10 cellular contexts compared by ENCODE assay signal in genomic region chr6:20205722-20206154, GRCh38. TPM values are rescaled to one million over a fixed set of nuclear protein-coding genes. Genes with fewer than 3 reads are reported as not detected.
DNase-seq lines count a peak whose midpoint lies in the region; ATAC-seq and TF ChIP-seq lines count a peak whose summit lies in the region.
"Had no signal": no experiment of that assay in that cellular context is flagged by ENCODE, and none has a peak within 500 bp of the region (broad histone marks: within the 10 kb centered on the region; RNA-seq: fewer than 3 reads in every experiment).

No MANE protein-coding gene starts in this region.

- POLR2A ChIA-PET in CD8-positive, alpha-beta T cell (lab: Charles Lee) = interaction anchor here (1.7 kb wide), 1 partner anchor 8 kb away, joined by 6 read pairs; no protein-coding TSS in a partner anchor

- peak overlapping the region; percentile 54 for H3K4me3 Mint-ChIP-seq in CD8-positive, alpha-beta T cell
- H3K4me3 Mint-ChIP-seq in activated naive CD8-positive, alpha-beta T cell = no peak overlapping the region
- peak overlapping the region; percentile 38 for H3K4me3 Mint-ChIP-seq in neural crest cell

- no peaks in the 10 kb centered on the region for H3K9me3 Mint-ChIP-seq in CD8-positive, alpha-beta T cell
- no peaks in the 10 kb centered on the region for H3K9me3 Mint-ChIP-seq in activated naive CD8-positive, alpha-beta T cell (ENCODE audit: low read depth)
- no peaks in the 10 kb centered on the region for H3K9me3 Mint-ChIP-seq in neural crest cell

- H3K4me1 Mint-ChIP-seq in CD8-positive, alpha-beta T cell (ENCODE audit: low read depth) = peaks cover 44% of the 10 kb centered on the region
- peaks cover 27% of the 10 kb centered on the region for H3K4me1 Mint-ChIP-seq in activated naive CD8-positive, alpha-beta T cell (ENCODE audit: low read depth)
- peaks cover 46% of the 10 kb centered on the region for H3K4me1 Mint-ChIP-seq in neural crest cell

- WGBS in aorta, 2 donors = 84 to 86% methylated on average over 6 of the region's 6 CpGs

- CTCF ChIA-PET in CD8-positive, alpha-beta T cell (lab: Charles Lee) = interaction anchor here (1.0 kb wide), 1 partner anchor 52 kb away, joined by 3 read pairs; no protein-coding TSS in a partner anchor

- H3K4me1 ChIP-seq in CD8-positive, alpha-beta T cell (ENCODE audit: insufficient read depth, low read length) = peaks cover 18% of the 10 kb centered on the region
- H3K4me1 ChIP-seq in aorta (ENCODE audit: control insufficient read depth in 1 of 2, insufficient read depth in 2 of 2, low read length in 2 of 2) = no peaks in the 10 kb centered on the region

- no peak overlapping the region for H3K27ac ChIP-seq in CD8-positive, alpha-beta T cell (ENCODE audit: low read depth, low read length)
- H3K27ac ChIP-seq in KOPT-K1 (ENCODE audit: low read depth, low read length, poor library complexity, severe bottlenecking) = peak overlapping the region; percentile 76
- H3K27ac ChIP-seq in aorta (ENCODE audit: low read depth in 1 of 2, low read length in 2 of 2) = no peak overlapping the region

- H3K9me3 ChIP-seq in CD8-positive, alpha-beta T cell (ENCODE audit: low read length) = no peaks in the 10 kb centered on the region
- H3K9me3 ChIP-seq in KOPT-K1 (ENCODE audit: insufficient read depth, low read length, poor library complexity, severe bottlenecking) (no peaks in the 10 kb centered on the region), aorta (ENCODE audit: control insufficient read depth, low read length) (no peaks in the 10 kb centered on the region)

- DNase-seq in CD8-positive, alpha-beta T cell = no peak
- DNase-seq in neural crest cell (ENCODE audit: low read depth, low spot score) (no peak), aorta (no peak), mucosa of gallbladder (ENCODE audit: low spot score) (no peak)
- DNase-seq: amniotic stem cell; stimulated activated CD4-positive, alpha-beta T cell treated with anti-CD3 and anti-CD28 coated beads, Interleukin-15, amount 100 ng/mL, for 24 hours; stimulated activated naive CD4-positive, alpha-beta T cell had no signal

- TF ChIP-seq CTCF in CD8-positive, alpha-beta T cell (IDR thresholded peaks at IDR 0.05) = no peak
- no peak for TF ChIP-seq CTCF in neural crest cell (conservative IDR thresholded peaks at IDR 0.05)

- intact Hi-C loops in CD8-positive, alpha-beta T cell (cut with DNase I, micrococcal nuclease) = no loop called here
- intact Hi-C loops in aorta (cut with DNase I) = no loop called here

- no peak overlapping the region for H3K4me3 ChIP-seq in CD8-positive, alpha-beta T cell (ENCODE audit: low read depth, low read length)
- H3K4me3 ChIP-seq in aorta (ENCODE audit: low read length in 2 of 2) = no peak overlapping the region

- no peaks in the 10 kb centered on the region for H3K27me3 ChIP-seq in CD8-positive, alpha-beta T cell (ENCODE audit: insufficient read depth, low read length)
- H3K27me3 ChIP-seq in aorta (ENCODE audit: control insufficient read depth in 1 of 2, insufficient read depth in 2 of 2, low read length in 1 of 2) = no peaks in the 10 kb centered on the region

- no peak for ATAC-seq in CD8-positive, alpha-beta T cell
- ATAC-seq in aorta (ENCODE audit: low FRiP score) (no peak), GM21526 (IDR thresholded peaks at IDR 0.05; ENCODE audit: low FRiP score, unreplicated experiment) (no peak)

- H3K36me3 Mint-ChIP-seq in CD8-positive, alpha-beta T cell = no peaks in the 10 kb centered on the region
- peaks cover 2% of the 10 kb centered on the region for H3K36me3 Mint-ChIP-seq in activated naive CD8-positive, alpha-beta T cell
- no peaks in the 10 kb centered on the region for H3K36me3 Mint-ChIP-seq in neural crest cell (ENCODE audit: low read depth)

- no peaks in the 10 kb centered on the region for H3K36me3 ChIP-seq in CD8-positive, alpha-beta T cell (ENCODE audit: insufficient read depth, low read length)
- H3K36me3 ChIP-seq in KOPT-K1 (ENCODE audit: insufficient read depth, low read length) (no peaks in the 10 kb centered on the region), aorta (ENCODE audit: control insufficient read depth in 1 of 2, insufficient read depth in 2 of 2, low read length in 1 of 2) (no peaks in the 10 kb centered on the region)

- H3K27ac Mint-ChIP-seq in CD8-positive, alpha-beta T cell = peak overlapping the region; percentile 88
- H3K27ac Mint-ChIP-seq in activated naive CD8-positive, alpha-beta T cell = peak overlapping the region; percentile 67
- peak overlapping the region; percentile 44 for H3K27ac Mint-ChIP-seq in neural crest cell (ENCODE audit: unreplicated experiment)

- H3K27me3 Mint-ChIP-seq in CD8-positive, alpha-beta T cell (ENCODE audit: low read depth) = no peaks in the 10 kb centered on the region
- no peaks in the 10 kb centered on the region for H3K27me3 Mint-ChIP-seq in activated naive CD8-positive, alpha-beta T cell
- H3K27me3 Mint-ChIP-seq in neural crest cell (ENCODE audit: low read depth) = peaks cover 18% of the 10 kb centered on the region

RNA-seq across cellular contexts. Expression of gene MBOAT1, which starts 6.5 kb away (rescaled TPM):
- 1 to 10 TPM; 5.9 to 6.5 TPM for total RNA-seq in CD8-positive, alpha-beta T cell
- 11.4 and 12.0 TPM in 2 replicates for total RNA-seq in neural crest cell
- 10 to 100 TPM in 1 of 2 donors, 1 to 10 TPM in 1; 7.4 to 13.8 TPM for total RNA-seq in aorta
- 1 to 10 TPM; 2.5 to 3.5 TPM for polyA plus RNA-seq in aorta
- 44.2 TPM for total RNA-seq in mucosa of gallbladder
